8 cellular contexts compared by ENCODE assay signal in the genomic region with DNA sequence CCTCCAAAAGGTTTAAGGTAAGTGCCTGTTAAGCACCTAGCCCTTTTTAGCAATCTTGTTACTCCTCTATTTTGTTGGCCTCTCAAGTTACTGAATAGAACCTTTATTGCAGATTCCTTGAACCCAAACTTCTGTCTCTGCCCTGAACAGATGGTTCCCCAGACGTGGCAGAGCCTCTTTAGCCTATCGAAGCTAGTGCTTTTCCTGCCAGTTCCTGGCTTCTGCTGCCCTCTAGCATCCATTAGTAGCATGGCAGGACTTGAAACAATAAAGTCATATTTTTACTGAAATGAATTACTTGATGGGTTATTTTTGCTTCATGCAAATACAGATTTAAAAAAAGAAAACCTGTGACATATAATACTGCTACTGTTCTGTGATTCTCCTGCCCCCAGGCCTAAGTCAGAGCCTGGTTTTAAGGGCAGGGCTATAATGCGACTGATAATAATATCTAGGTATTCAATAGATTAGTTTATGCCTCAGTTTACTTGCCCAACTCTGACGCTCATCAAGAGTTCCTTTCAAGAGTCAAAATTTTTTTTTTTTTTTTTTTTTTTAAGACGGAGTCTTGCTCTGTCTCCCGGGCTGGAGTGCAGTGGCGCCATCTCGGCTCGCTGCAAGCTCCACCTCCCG.
DNase-seq lines count a peak whose midpoint lies in the region; ATAC-seq and TF ChIP-seq lines count a peak whose summit lies in the region.

No MANE protein-coding gene starts in this region.

- DNase-seq in AG08395 (ENCODE audit: low spot score) (peak; percentile 31), NCI-H1048 (lab: John Stamatoyannopoulos, UW) (peak; percentile 56), SK-N-MC (ENCODE audit: low read depth, low spot score) (peak; percentile 50), body of pancreas (peak; percentile 42 to 58 (median 51)), inferior parietal cortex (ENCODE audit: extremely low spot score) (peak; percentile 78)
- DNase-seq in stimulated activated CD4-positive, alpha-beta T cell treated with anti-CD3 and anti-CD28 coated beads, Interleukin-1b, Interleukin-23, amount 100 ng/mL, for 48 hours = peak; percentile 39

- no peaks in the 10 kb centered on the region for H3K9me3 ChIP-seq in SK-N-MC (ENCODE audit: low read depth, low read length)
- H3K9me3 ChIP-seq in body of pancreas = no peaks in the 10 kb centered on the region

- TF ChIP-seq CTCF in body of pancreas (IDR thresholded peaks at IDR 0.05) = peak; percentile 51 to 67 (median 61)

- H3K27ac ChIP-seq in SK-N-MC (no peak overlapping the region), body of pancreas (no peak overlapping the region)

- H3K27me3 ChIP-seq in body of pancreas = no peaks in the 10 kb centered on the region

- H3K4me1 ChIP-seq in body of pancreas = no peaks in the 10 kb centered on the region

- no peak overlapping the region for H3K4me3 ChIP-seq in SK-N-MC
- H3K4me3 ChIP-seq in body of pancreas = no peak overlapping the region

- H3K9ac ChIP-seq in SK-N-MC (ENCODE audit: insufficient read length) = no peak overlapping the region

- no peak for TF ChIP-seq POLR2A in body of pancreas (IDR thresholded peaks at IDR 0.05)

- WGBS in body of pancreas, 2 donors = 61 to 63% methylated on average over 10 of the region's 10 CpGs

- peak; percentile 94 for ATAC-seq in GM18499 (IDR thresholded peaks at IDR 0.05; ENCODE audit: insufficient read depth, unreplicated experiment)
- ATAC-seq in HG02798 (IDR thresholded peaks at IDR 0.05; ENCODE audit: poor library complexity, unreplicated experiment) = peak; percentile 98
- peak; percentile 75 for ATAC-seq in body of pancreas

- intact Hi-C loops in body of pancreas (cut with DNase I) = no loop called here

- H3K36me3 ChIP-seq in SK-N-MC (ENCODE audit: insufficient read depth, low read length) (no peaks in the 10 kb centered on the region), body of pancreas (replicated peaks in 1 of 2; ENCODE audit: insufficient read depth in 1 of 2, low read depth in 2 of 2) (no peaks in the 10 kb centered on the region)
